8 cellular contexts compared by ENCODE assay signal in genomic region chr6:39088331-39088730, GRCh38. TPM values are rescaled to one million over a fixed set of nuclear protein-coding genes. Genes with fewer than 3 reads are reported as not detected.
DNase-seq lines count a peak whose midpoint lies in the region; ATAC-seq and TF ChIP-seq lines count a peak whose summit lies in the region.

No MANE protein-coding gene starts in this region.

- H3K36me3 ChIP-seq in trophoblast cell (ENCODE audit: control insufficient read depth in 1 of 2, insufficient read depth in 2 of 2, low read length in 2 of 2), result no peaks in the 10 kb centered on the region

- no peak overlapping the region for H3K23ac ChIP-seq in trophoblast cell (ENCODE audit: low read length)

- peak; percentile 42 for DNase-seq in activated naive CD4-positive, alpha-beta T cell treated with anti-CD3 and anti-CD28 coated beads, Interleukin-2, amount 10 ng/mL, durations not matched to agents 7 days and 5 days
- DNase-seq in activated naive CD4-positive, alpha-beta T cell (lab: John Stamatoyannopoulos, UW), result no peak
- DNase-seq in RPMI7951 (ENCODE audit: low read depth) (peak; percentile 39), foreskin keratinocyte (peak; percentile 2 to 11), trophoblast cell (peak; percentile 15 to 55)
- DNase-seq in stimulated activated naive CD8-positive, alpha-beta T cell treated with anti-CD3 and anti-CD28 coated beads, Interleukin-15, Interleukin-2, amounts not matched to agents 100 U/mL and 50 U/mL, for 24 hours, result no peak
- no peak for DNase-seq in activated naive CD8-positive, alpha-beta T cell treated with anti-CD3 and anti-CD28 coated beads, Interleukin-2, amount 50 U/mL, for 24 hours

- H3K18ac ChIP-seq in trophoblast cell (ENCODE audit: low read length), result no peak overlapping the region

- no peak overlapping the region for H2BK12ac ChIP-seq in trophoblast cell (ENCODE audit: low read length)

- ATAC-seq in foreskin keratinocyte (peak; percentile 66), GM21367 (IDR thresholded peaks at IDR 0.05; ENCODE audit: unreplicated experiment) (no peak)
- no peak for ATAC-seq in stimulated activated naive CD8-positive, alpha-beta T cell treated with anti-CD3 and anti-CD28 coated beads, Interleukin-15, Interleukin-2, amounts not matched to agents 100 U/mL and 50 U/mL, for 24 hours
- ATAC-seq in activated naive CD8-positive, alpha-beta T cell treated with anti-CD3 and anti-CD28 coated beads, Interleukin-2, amount 50 U/mL, for 24 hours, result no peak

- no peak overlapping the region for H4K91ac ChIP-seq in trophoblast cell (ENCODE audit: low read depth, low read length)

- TF ChIP-seq CTCF in foreskin keratinocyte (conservative IDR thresholded peaks at IDR 0.05), result peak; percentile 38

- no peak overlapping the region for H3K27ac Mint-ChIP-seq in activated naive CD4-positive, alpha-beta T cell treated with anti-CD3 and anti-CD28 coated beads, Interleukin-2, amount 10 ng/mL, durations not matched to agents 7 days and 5 days
- no peak overlapping the region for H3K27ac Mint-ChIP-seq in activated naive CD8-positive, alpha-beta T cell treated with anti-CD3 and anti-CD28 coated beads, Interleukin-2, amount 50 U/mL, for 24 hours

- no CpG with 5 or more reads among the region's 4 CpGs for WGBS in trophoblast cell (ENCODE audit: extremely low coverage, insufficient coverage, insufficient read length)

- no peaks in the 10 kb centered on the region for H3K9me3 ChIP-seq in trophoblast cell (ENCODE audit: insufficient read depth, low read depth, low read length)

- no peak overlapping the region for H2AK5ac ChIP-seq in trophoblast cell (ENCODE audit: low read length)

- no peaks in the 10 kb centered on the region for H3K9me3 Mint-ChIP-seq in activated naive CD4-positive, alpha-beta T cell treated with anti-CD3 and anti-CD28 coated beads, Interleukin-2, amount 10 ng/mL, durations not matched to agents 7 days and 5 days
- H3K9me3 Mint-ChIP-seq in activated naive CD8-positive, alpha-beta T cell treated with anti-CD3 and anti-CD28 coated beads, Interleukin-2, amount 50 U/mL, for 24 hours, result no peaks in the 10 kb centered on the region

- no peaks in the 10 kb centered on the region for H3K36me3 Mint-ChIP-seq in activated naive CD4-positive, alpha-beta T cell treated with anti-CD3 and anti-CD28 coated beads, Interleukin-2, amount 10 ng/mL, durations not matched to agents 7 days and 5 days
- no peaks in the 10 kb centered on the region for H3K36me3 Mint-ChIP-seq in activated naive CD8-positive, alpha-beta T cell treated with anti-CD3 and anti-CD28 coated beads, Interleukin-2, amount 50 U/mL, for 24 hours (ENCODE audit: low read depth)

- H3K27me3 ChIP-seq in foreskin keratinocyte (peaks cover 29% of the 10 kb centered on the region), trophoblast cell (ENCODE audit: insufficient read depth, low read length) (no peaks in the 10 kb centered on the region)

- no peaks in the 10 kb centered on the region for H3K4me1 Mint-ChIP-seq in activated naive CD4-positive, alpha-beta T cell treated with anti-CD3 and anti-CD28 coated beads, Interleukin-2, amount 10 ng/mL, durations not matched to agents 7 days and 5 days
- peaks cover 22% of the 10 kb centered on the region for H3K4me1 Mint-ChIP-seq in activated naive CD8-positive, alpha-beta T cell treated with anti-CD3 and anti-CD28 coated beads, Interleukin-2, amount 50 U/mL, for 24 hours

- no peak overlapping the region for H4K8ac ChIP-seq in trophoblast cell (ENCODE audit: low read depth, low read length)

- H4K12ac ChIP-seq in trophoblast cell (ENCODE audit: low read depth, low read length), result no peak overlapping the region

- no peak overlapping the region for H2BK5ac ChIP-seq in trophoblast cell (ENCODE audit: low read depth, low read length, poor library complexity)

- H3K79me1 ChIP-seq in trophoblast cell (ENCODE audit: low read length), result no peaks in the 10 kb centered on the region

- CTCF ChIA-PET in activated naive CD4-positive, alpha-beta T cell treated with anti-CD3 and anti-CD28 coated beads, Interleukin-2, amount 10 ng/mL, durations not matched to agents 7 days and 5 days (lab: Charles Lee), result interaction anchor here (0.9 to 3.1 kb wide), 13 partner anchors 10 to 222 kb away, joined by 3 to 17 read pairs (median 4); no protein-coding TSS in a partner anchor

- H3K4ac ChIP-seq in trophoblast cell (ENCODE audit: low read depth, low read length), result no peak overlapping the region

- no peak overlapping the region for H3K4me2 ChIP-seq in trophoblast cell (ENCODE audit: low read length)

- H2BK120ac ChIP-seq in trophoblast cell (ENCODE audit: insufficient read depth, low read length, poor library complexity), result no peak overlapping the region

- no peaks in the 10 kb centered on the region for H3K79me2 ChIP-seq in trophoblast cell (ENCODE audit: control insufficient read depth, insufficient read depth, low read length, poor library complexity)

- H3K4me3 Mint-ChIP-seq in activated naive CD4-positive, alpha-beta T cell treated with anti-CD3 and anti-CD28 coated beads, Interleukin-2, amount 10 ng/mL, durations not matched to agents 7 days and 5 days, result no peak overlapping the region
- no peak overlapping the region for H3K4me3 Mint-ChIP-seq in activated naive CD8-positive, alpha-beta T cell treated with anti-CD3 and anti-CD28 coated beads, Interleukin-2, amount 50 U/mL, for 24 hours

- H2AFZ ChIP-seq in trophoblast cell (ENCODE audit: insufficient read depth, low read length, poor library complexity), result no peak overlapping the region

- H3K4me1 ChIP-seq in foreskin keratinocyte (no peaks in the 10 kb centered on the region), trophoblast cell (ENCODE audit: control insufficient read depth in 1 of 2, insufficient read depth in 2 of 2, low read length in 2 of 2) (peaks cover 0 to 3% of the 10 kb centered on the region in 2 experiments)

- no peak overlapping the region for H3K9ac ChIP-seq in trophoblast cell (ENCODE audit: low read length)

- H3K14ac ChIP-seq in trophoblast cell (ENCODE audit: low read length), result no peak overlapping the region

- H3K27me3 Mint-ChIP-seq in activated naive CD4-positive, alpha-beta T cell treated with anti-CD3 and anti-CD28 coated beads, Interleukin-2, amount 10 ng/mL, durations not matched to agents 7 days and 5 days, result peaks cover 69% of the 10 kb centered on the region
- H3K27me3 Mint-ChIP-seq in activated naive CD8-positive, alpha-beta T cell treated with anti-CD3 and anti-CD28 coated beads, Interleukin-2, amount 50 U/mL, for 24 hours, result peaks cover 59% of the 10 kb centered on the region

- H3K27ac ChIP-seq in foreskin keratinocyte, result no peak overlapping the region
- H3K27ac ChIP-seq in trophoblast cell (ENCODE audit: low read depth, low read length), result no peak overlapping the region

- no peak overlapping the region for H3K4me3 ChIP-seq in trophoblast cell (ENCODE audit: low read depth, low read length)

RNA-seq across cellular contexts. Expression of gene SAYSD1, which starts 26.7 kb away (rescaled TPM):
- total RNA-seq in RPMI7951 (2014; rRNA removed; shearing (Covaris generic)), result 20.3 and 21.4 TPM in 2 replicates
- total RNA-seq in foreskin keratinocyte, result 8.3 and 8.5 TPM in 2 replicates
- 7.2 and 7.6 TPM in 2 replicates for polyA plus RNA-seq in foreskin keratinocyte
- 6.5 and 6.7 TPM in 2 replicates for polyA plus RNA-seq in trophoblast cell (2013)

RNA-seq across cellular contexts. Expression of gene GLP1R, which starts 39.8 kb away (rescaled TPM):
- not detected in 2 replicates for total RNA-seq in RPMI7951 (2014; rRNA removed; shearing (Covaris generic))
- not detected in 2 replicates for total RNA-seq in foreskin keratinocyte
- not detected in 2 replicates for polyA plus RNA-seq in foreskin keratinocyte
- polyA plus RNA-seq in trophoblast cell (2013), result not detected in 2 replicates

Comparison
In these comparisons a context has a peak if more than half of its experiments do, and no peak if none do; other contexts are left out.
1. DNase-seq: peak in activated naive CD4-positive, alpha-beta T cell treated with anti-CD3 and anti-CD28 coated beads, Interleukin-2, amount 10 ng/mL, durations not matched to agents 7 days and 5 days (single experiment), RPMI7951 (single experiment), foreskin keratinocyte (2 of 2) and trophoblast cell (2 of 2); none in activated naive CD4-positive, alpha-beta T cell (0 of 4), stimulated activated naive CD8-positive, alpha-beta T cell treated with anti-CD3 and anti-CD28 coated beads, Interleukin-15, Interleukin-2, amounts not matched to agents 100 U/mL and 50 U/mL, for 24 hours (single experiment) and activated naive CD8-positive, alpha-beta T cell treated with anti-CD3 and anti-CD28 coated beads, Interleukin-2, amount 50 U/mL, for 24 hours (single experiment).